16 cellular contexts compared by ENCODE assay signal in the genomic region with DNA sequence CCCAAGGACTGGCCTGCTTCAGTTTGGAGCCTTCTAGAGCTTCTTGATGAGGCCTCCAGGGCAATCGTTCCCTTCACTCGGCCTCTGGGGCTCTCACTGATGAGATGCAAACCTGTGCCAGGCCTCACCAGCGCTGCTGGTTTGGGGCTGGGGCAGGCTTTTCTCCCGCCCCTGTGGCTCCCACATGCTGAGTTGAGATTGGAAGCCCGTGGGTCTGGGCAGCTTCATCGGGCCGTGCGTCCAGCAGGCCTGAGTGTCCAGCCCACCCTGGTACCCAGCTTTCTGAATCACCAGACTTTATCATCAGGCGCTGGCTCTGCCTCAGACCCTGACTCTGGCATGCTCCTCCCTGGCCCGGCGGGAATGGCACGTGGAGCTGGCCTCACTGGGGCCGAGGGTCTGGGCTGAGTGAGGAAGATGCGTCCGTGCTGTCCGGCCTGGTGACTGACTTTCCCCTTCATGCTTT. TPM values are rescaled to one million over a fixed set of nuclear protein-coding genes. Genes with fewer than 3 reads are reported as not detected.
A peak's percentile ranks its signal among the peaks of the same experiment; 100 is the strongest.
DNase-seq lines count a peak whose midpoint lies in the region; ATAC-seq and TF ChIP-seq lines count a peak whose summit lies in the region.
"Had no signal": no experiment of that assay in that cellular context is flagged by ENCODE, and none has a peak within 500 bp of the region (broad histone marks: within the 10 kb centered on the region; RNA-seq: fewer than 3 reads in every experiment).

No MANE protein-coding gene starts in this region.

- TF ChIP-seq CTCF in DND-41 (IDR thresholded peaks at IDR 0.05; ENCODE audit: borderline replicate concordance, extremely low read depth, low read length, poor library complexity, severe bottlenecking) (no peak), VCaP (conservative IDR thresholded peaks at IDR 0.05) (no peak), left ventricle myocardium inferior (IDR thresholded peaks at IDR 0.05; ENCODE audit: borderline replicate concordance) (no peak)

- intact Hi-C loops in left ventricle myocardium inferior (cut with micrococcal nuclease): no loop called here

- H4K20me1 ChIP-seq in DND-41 (ENCODE audit: insufficient read depth, low read length): peaks cover 82% of the 10 kb centered on the region

- H2AFZ ChIP-seq in DND-41 (ENCODE audit: low read depth, low read length): no peak overlapping the region

- H3K9ac ChIP-seq in DND-41 (ENCODE audit: low read depth, low read length) (no peak overlapping the region), skeletal muscle satellite cell (ENCODE audit: low read depth, low read length) (peak overlapping the region; percentile 15)

- no peak overlapping the region for H3K4me3 ChIP-seq in DND-41 (ENCODE audit: low read depth in 1 of 2, low read length in 2 of 2)
- peak overlapping the region; percentile 28 for H3K4me3 ChIP-seq in left ventricle myocardium inferior
- no peak overlapping the region for H3K4me3 ChIP-seq in skeletal muscle satellite cell (ENCODE audit: low read length)
- H3K4me3 ChIP-seq: prostate gland had no signal

- H3K27ac ChIP-seq in DND-41 (ENCODE audit: low read length) (no peak overlapping the region), VCaP (peak overlapping the region; percentile 99; the same call in 1 of the 2 replicates), left ventricle myocardium inferior (replicated peaks) (peak overlapping the region; percentile 47)
- H3K27ac ChIP-seq: epithelial cell of prostate, prostate gland had no signal

- H3K36me3 ChIP-seq in DND-41 (ENCODE audit: insufficient read depth, low read length) (peaks cover 79% of the 10 kb centered on the region), left ventricle myocardium inferior (peaks cover 45% of the 10 kb centered on the region), skeletal muscle satellite cell (ENCODE audit: insufficient read depth, low read length) (peaks cover 54% of the 10 kb centered on the region)

- ATAC-seq in DND-41 (ENCODE audit: insufficient read depth, low read depth) (no peak), HG03342 (IDR thresholded peaks at IDR 0.05; ENCODE audit: unreplicated experiment) (no peak), HG03457 (IDR thresholded peaks at IDR 0.05; ENCODE audit: unreplicated experiment) (no peak)
- ATAC-seq: stimulated activated effector memory CD8-positive, alpha-beta T cell treated with anti-CD3 and anti-CD28 coated beads, Interleukin-12 subunit alpha, Interleukin-12 subunit beta, amount 100 ng/mL, for 72 hours had no signal

- H3K4me1 ChIP-seq in DND-41 (ENCODE audit: insufficient read depth, low read length) (peaks cover 35% of the 10 kb centered on the region), left ventricle myocardium inferior (peaks cover 63% of the 10 kb centered on the region), skeletal muscle satellite cell (ENCODE audit: control insufficient read depth, insufficient read depth, low read length) (peaks cover 28% of the 10 kb centered on the region)

- H3K4me2 ChIP-seq in DND-41 (ENCODE audit: insufficient read depth, low read length) (0 out of 2 replicates have a peak overlapping the region, but pooled peaks have one; percentile 10), skeletal muscle satellite cell (ENCODE audit: low read length) (peak overlapping the region; percentile 42)

- H3K27me3 ChIP-seq in DND-41 (ENCODE audit: insufficient read depth, low read length, poor library complexity) (no peaks in the 10 kb centered on the region), left ventricle myocardium inferior (ENCODE audit: low read depth) (no peaks in the 10 kb centered on the region), skeletal muscle satellite cell (ENCODE audit: control insufficient read depth, insufficient read depth, low read length) (no peaks in the 10 kb centered on the region)

- H3K9me3 ChIP-seq in DND-41 (ENCODE audit: insufficient read depth, low read length, severe bottlenecking) (no peaks in the 10 kb centered on the region), left ventricle myocardium inferior (replicated peaks) (no peaks in the 10 kb centered on the region), skeletal muscle satellite cell (replicated peaks; ENCODE audit: low read length) (no peaks in the 10 kb centered on the region)
- H3K9me3 ChIP-seq: prostate gland had no signal

- DNase-seq in DND-41: no peak
- DNase-seq in left ventricle myocardium inferior: no peak
- no peak for DNase-seq in GM19238 (ENCODE audit: insufficient read length, low spot score)
- no peak for DNase-seq in NCI-H526 (lab: John Stamatoyannopoulos, UW)
- DNase-seq: GF-D8; NCI-H1105 treated with DMSO at 0.1 percent for 48 hours; NCI-H446 treated with DMSO at 0.1 percent for 48 hours; stimulated activated CD4-positive, alpha-beta T cell treated with anti-CD3 and anti-CD28 coated beads, Interleukin-4, amount 100 ng/mL, for 1 hour had no signal

- peaks cover 59% of the 10 kb centered on the region for H3K79me2 ChIP-seq in DND-41 (ENCODE audit: insufficient read depth, low read length)

RNA-seq across cellular contexts. Expression of a gene that starts 4.3 kb away (rescaled TPM):
- 294 TPM for total RNA-seq in left ventricle myocardium inferior
- total RNA-seq in skeletal muscle satellite cell (2012; rRNA removed): 200 and 204 TPM in 2 replicates

RNA-seq across cellular contexts. Expression of a gene that starts 19.5 kb away (rescaled TPM):
- total RNA-seq in left ventricle myocardium inferior: 3.7 TPM
- total RNA-seq in skeletal muscle satellite cell (2012; rRNA removed): 4.1 and 5.0 TPM in 2 replicates

RNA-seq across cellular contexts. Expression of a gene that starts 30.6 kb away (rescaled TPM):
- not detected for total RNA-seq in left ventricle myocardium inferior
- total RNA-seq in skeletal muscle satellite cell (2012; rRNA removed): not detected in 2 replicates
- total RNA-seq: CD4-positive, alpha-beta memory T cell; prostate gland had no signal

RNA-seq across cellular contexts. Expression of a gene that starts 55.6 kb away (rescaled TPM):
- 18.3 TPM for total RNA-seq in left ventricle myocardium inferior
- total RNA-seq in skeletal muscle satellite cell (2012; rRNA removed): 1.3 and 1.5 TPM in 2 replicates
- total RNA-seq: CD4-positive, alpha-beta memory T cell had no signal
